In genomic region chr2:240916571-240917008, GRCh38 we compare ENCODE assay signal across 9 cellular contexts. TPM values are rescaled to one million over a fixed set of nuclear protein-coding genes. Genes with fewer than 3 reads are reported as not detected.
A peak's percentile ranks its signal among the peaks of the same experiment; 100 is the strongest.
DNase-seq lines count a peak whose midpoint lies in the region; ATAC-seq and TF ChIP-seq lines count a peak whose summit lies in the region.
"Had no signal": no experiment of that assay in that cellular context is flagged by ENCODE, and none has a peak within 500 bp of the region (broad histone marks: within the 10 kb centered on the region; RNA-seq: fewer than 3 reads in every experiment).

No MANE protein-coding gene starts in this region.

- peaks cover 2% of the 10 kb centered on the region for H3K4me1 Mint-ChIP-seq in endothelial cell (ENCODE audit: unreplicated experiment)
- H3K4me1 Mint-ChIP-seq: activated naive CD8-positive, alpha-beta T cell treated with anti-CD3 and anti-CD28 coated beads, Interleukin-2, amount 10 ng/mL, durations not matched to agents 7 days and 5 days had no signal

- peak; percentile 78 for DNase-seq in D341Med (ENCODE audit: low spot score)
- peak; percentile 7 for DNase-seq in NCI-H526 treated with DMSO at 0.1 percent for 48 hours (lab: John Stamatoyannopoulos, UW)
- DNase-seq in germinal center (ENCODE audit: low spot score) = peak; percentile 59
- DNase-seq in renal cortical epithelial cell (ENCODE audit: low read depth) = peak; percentile 63
- no peak for DNase-seq in endothelial cell (ENCODE audit: low spot score)
- no peak for DNase-seq in mucosa of gallbladder (ENCODE audit: low spot score)
- DNase-seq in SHP77 treated with DMSO at 0.1 percent for 48 hours (lab: John Stamatoyannopoulos, UW) = no peak

- H3K4me3 Mint-ChIP-seq in endothelial cell (ENCODE audit: unreplicated experiment) = no peak overlapping the region
- H3K4me3 Mint-ChIP-seq: activated naive CD8-positive, alpha-beta T cell treated with anti-CD3 and anti-CD28 coated beads, Interleukin-2, amount 10 ng/mL, durations not matched to agents 7 days and 5 days had no signal

- H3K9me3 Mint-ChIP-seq in endothelial cell (ENCODE audit: unreplicated experiment) = no peaks in the 10 kb centered on the region
- H3K9me3 Mint-ChIP-seq: activated naive CD8-positive, alpha-beta T cell treated with anti-CD3 and anti-CD28 coated beads, Interleukin-2, amount 10 ng/mL, durations not matched to agents 7 days and 5 days had no signal

- H3K27me3 Mint-ChIP-seq in endothelial cell (ENCODE audit: unreplicated experiment) = peaks cover 7% of the 10 kb centered on the region

- H3K27ac Mint-ChIP-seq in endothelial cell (ENCODE audit: unreplicated experiment) = no peak overlapping the region
- H3K27ac Mint-ChIP-seq: activated naive CD8-positive, alpha-beta T cell treated with anti-CD3 and anti-CD28 coated beads, Interleukin-2, amount 10 ng/mL, durations not matched to agents 7 days and 5 days had no signal

- TF ChIP-seq CTCF in endothelial cell (IDR thresholded peaks at IDR 0.05; ENCODE audit: unreplicated experiment) = no peak

- H3K36me3 Mint-ChIP-seq in endothelial cell (ENCODE audit: low read depth, unreplicated experiment) = no peaks in the 10 kb centered on the region
- H3K36me3 Mint-ChIP-seq: activated naive CD8-positive, alpha-beta T cell treated with anti-CD3 and anti-CD28 coated beads, Interleukin-2, amount 10 ng/mL, durations not matched to agents 7 days and 5 days had no signal

- ATAC-seq in GM18502 (IDR thresholded peaks at IDR 0.05; ENCODE audit: poor library complexity, unreplicated experiment) = no peak

RNA-seq across cellular contexts. Expression of gene CROCC2, which starts 10.5 kb away (rescaled TPM):
- total RNA-seq in renal cortical epithelial cell (under 0.01 TPM in 1 of 2 replicates, not detected in the other), endothelial cell (ENCODE audit: unreplicated experiment) (not detected), mucosa of gallbladder (0.09 TPM)
- total RNA-seq: activated naive CD8-positive, alpha-beta T cell treated with anti-CD3 and anti-CD28 coated beads, Interleukin-2, amount 10 ng/mL, durations not matched to agents 7 days and 5 days had no signal

RNA-seq across cellular contexts. Expression of gene MAB21L4, which starts 20.6 kb away (rescaled TPM):
- total RNA-seq in renal cortical epithelial cell (0.10 and 5.2 TPM in 2 replicates), endothelial cell (ENCODE audit: unreplicated experiment) (not detected), mucosa of gallbladder (2.8 TPM)
- total RNA-seq: activated naive CD8-positive, alpha-beta T cell treated with anti-CD3 and anti-CD28 coated beads, Interleukin-2, amount 10 ng/mL, durations not matched to agents 7 days and 5 days had no signal

RNA-seq across cellular contexts. Expression of gene AGXT, which starts 48.0 kb away (rescaled TPM):
- total RNA-seq in renal cortical epithelial cell (not detected in 2 replicates), endothelial cell (ENCODE audit: unreplicated experiment) (not detected), mucosa of gallbladder (1.6 TPM)
- total RNA-seq: activated naive CD8-positive, alpha-beta T cell treated with anti-CD3 and anti-CD28 coated beads, Interleukin-2, amount 10 ng/mL, durations not matched to agents 7 days and 5 days had no signal

Comparison
In these comparisons a context has a peak if more than half of its experiments do, and no peak if none do; other contexts are left out.
1. DNase-seq: peak in D341Med (single experiment), NCI-H526 treated with DMSO at 0.1 percent for 48 hours (single experiment), germinal center (single experiment) and renal cortical epithelial cell (single experiment); none in endothelial cell (single experiment), mucosa of gallbladder (single experiment) and SHP77 treated with DMSO at 0.1 percent for 48 hours (single experiment).